9 cellular contexts compared by ENCODE assay signal in the genomic region with DNA sequence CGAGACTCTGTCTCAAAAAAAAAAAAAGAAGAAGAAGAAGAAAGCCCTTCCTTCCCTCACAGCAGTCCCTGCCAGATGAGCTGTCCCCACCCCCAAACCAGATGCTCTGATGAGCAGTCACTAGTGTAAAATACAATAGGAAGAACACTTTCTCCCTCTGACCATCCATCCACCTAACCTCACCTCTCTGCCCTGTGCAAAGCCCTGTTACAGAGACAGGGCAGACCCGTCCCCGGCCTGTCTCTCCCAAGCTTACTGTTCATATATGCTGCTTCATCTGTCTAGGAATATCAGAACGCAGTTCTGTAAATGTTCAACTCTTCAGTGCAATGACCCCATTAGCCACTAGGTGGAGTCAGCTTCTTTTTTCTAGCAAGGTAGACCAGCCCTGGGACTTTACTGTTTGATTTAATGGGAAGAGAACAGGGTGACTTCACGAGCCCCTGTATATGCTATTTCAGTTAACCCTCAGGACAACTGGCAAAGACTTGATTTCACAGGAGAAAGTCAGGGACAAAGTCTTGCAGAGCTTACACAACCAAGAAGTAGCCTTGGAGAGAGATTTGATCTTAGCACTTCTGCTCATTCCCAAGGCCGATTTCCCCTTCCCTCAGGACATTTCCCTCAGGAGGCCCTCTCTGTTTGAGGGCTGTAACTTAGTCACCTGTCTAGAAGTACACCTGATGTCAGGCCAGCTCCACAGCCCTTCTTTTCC. TPM values are rescaled to one million over a fixed set of nuclear protein-coding genes. Genes with fewer than 3 reads are reported as not detected.
DNase-seq lines count a peak whose midpoint lies in the region; ATAC-seq and TF ChIP-seq lines count a peak whose summit lies in the region.
"Had no signal": no experiment of that assay in that cellular context is flagged by ENCODE, and none has a peak within 500 bp of the region (broad histone marks: within the 10 kb centered on the region; RNA-seq: fewer than 3 reads in every experiment).

No MANE protein-coding gene starts in this region.

- no peak overlapping the region for H2AFZ ChIP-seq in Loucy (ENCODE audit: low read length)

- CTCF ChIA-PET in CD8-positive, alpha-beta T cell (lab: Charles Lee) = interaction anchor here (0.6 to 3.7 kb wide), 24 partner anchors 8 to 430 kb away, joined by 3 to 36 read pairs (median 4); a partner anchor contains a TSS

- H3K27me3 Mint-ChIP-seq in CD8-positive, alpha-beta T cell (ENCODE audit: low read depth) = no peaks in the 10 kb centered on the region
- H3K27me3 Mint-ChIP-seq in activated T-helper 2 cell treated with anti-CD3 and anti-CD28 coated beads, Interferon-gamma antibody, Interleukin-2, Interleukin-4, amounts not matched to agents 10 μg/mL and 5 μg/mL and 100 μg/mL, durations not matched to agents 14 hours and 24 hours and 36 hours (ENCODE audit: low read depth) = no peaks in the 10 kb centered on the region
- H3K27me3 Mint-ChIP-seq: activated naive CD4-positive, alpha-beta T cell treated with anti-CD3 and anti-CD28 coated beads, Interleukin-2, amount 50 U/mL, for 24 hours had no signal

- H3K27me3 ChIP-seq in CD8-positive, alpha-beta T cell (ENCODE audit: insufficient read depth, low read length) = no peaks in the 10 kb centered on the region
- no peaks in the 10 kb centered on the region for H3K27me3 ChIP-seq in Loucy (ENCODE audit: insufficient read depth, low read length, poor library complexity, severe bottlenecking)
- no peaks in the 10 kb centered on the region for H3K27me3 ChIP-seq in ovary

- H3K9me3 Mint-ChIP-seq in CD8-positive, alpha-beta T cell = no peaks in the 10 kb centered on the region
- no peaks in the 10 kb centered on the region for H3K9me3 Mint-ChIP-seq in activated T-helper 2 cell treated with anti-CD3 and anti-CD28 coated beads, Interferon-gamma antibody, Interleukin-2, Interleukin-4, amounts not matched to agents 10 μg/mL and 5 μg/mL and 100 μg/mL, durations not matched to agents 14 hours and 24 hours and 36 hours
- H3K9me3 Mint-ChIP-seq: activated naive CD4-positive, alpha-beta T cell treated with anti-CD3 and anti-CD28 coated beads, Interleukin-2, amount 50 U/mL, for 24 hours had no signal

- H3K36me3 Mint-ChIP-seq in CD8-positive, alpha-beta T cell = peaks cover 18% of the 10 kb centered on the region
- H3K36me3 Mint-ChIP-seq in activated T-helper 2 cell treated with anti-CD3 and anti-CD28 coated beads, Interferon-gamma antibody, Interleukin-2, Interleukin-4, amounts not matched to agents 10 μg/mL and 5 μg/mL and 100 μg/mL, durations not matched to agents 14 hours and 24 hours and 36 hours (ENCODE audit: low read depth) = no peaks in the 10 kb centered on the region

- H3K27ac ChIP-seq in CD8-positive, alpha-beta T cell (ENCODE audit: low read depth, low read length) = no peak overlapping the region
- H3K27ac ChIP-seq in ovary = no peak overlapping the region

- peak; percentile 89 for TF ChIP-seq CTCF in CD8-positive, alpha-beta T cell (IDR thresholded peaks at IDR 0.05)
- TF ChIP-seq CTCF in Loucy (conservative IDR thresholded peaks at IDR 0.05; ENCODE audit: low read length) = peak; percentile 68
- TF ChIP-seq CTCF in ovary (IDR thresholded peaks at IDR 0.05) = peak; percentile 83 to 91 (median 88)

- peak; percentile 41 to 74 (median 55) for DNase-seq in CD8-positive, alpha-beta T cell
- DNase-seq in SHP77 (lab: John Stamatoyannopoulos, UW) = peak; percentile 71 to 76
- peak; percentile 45 for DNase-seq in activated T-helper 2 cell treated with anti-CD3 and anti-CD28 coated beads, Interferon-gamma antibody, Interleukin-2, Interleukin-4, amounts not matched to agents 10 μg/mL and 5 μg/mL and 100 μg/mL, durations not matched to agents 14 hours and 24 hours and 36 hours (ENCODE audit: low spot score)
- peak; percentile 70 for DNase-seq in foreskin melanocyte
- DNase-seq in ovary = peak in 4 of 5 donors; percentile 57 to 87 (median 74)
- peak; percentile 78 for DNase-seq in ureter (ENCODE audit: low spot score)

- no peaks in the 10 kb centered on the region for H3F3A ChIP-seq in Loucy (ENCODE audit: low read depth)

- WGBS in ovary, 3 donors = 20% methylated on average over 5 to 6 of the region's 6 CpGs

- H3K36me3 ChIP-seq in CD8-positive, alpha-beta T cell (ENCODE audit: insufficient read depth, low read length) = no peaks in the 10 kb centered on the region
- no peaks in the 10 kb centered on the region for H3K36me3 ChIP-seq in Loucy (ENCODE audit: insufficient read depth, low read length)
- no peaks in the 10 kb centered on the region for H3K36me3 ChIP-seq in ovary

- no peak overlapping the region for H3K4me3 ChIP-seq in CD8-positive, alpha-beta T cell (ENCODE audit: low read depth, low read length)
- H3K4me3 ChIP-seq in Loucy (ENCODE audit: low read length, poor library complexity, severe bottlenecking) (no peak overlapping the region), ovary (no peak overlapping the region)

- H3K9ac ChIP-seq in Loucy (ENCODE audit: low read depth, low read length, poor library complexity, severe bottlenecking) = no peak overlapping the region

- H3K4me1 Mint-ChIP-seq in CD8-positive, alpha-beta T cell (ENCODE audit: low read depth) = peaks cover 8% of the 10 kb centered on the region
- H3K4me1 Mint-ChIP-seq in activated T-helper 2 cell treated with anti-CD3 and anti-CD28 coated beads, Interferon-gamma antibody, Interleukin-2, Interleukin-4, amounts not matched to agents 10 μg/mL and 5 μg/mL and 100 μg/mL, durations not matched to agents 14 hours and 24 hours and 36 hours (ENCODE audit: low read depth) = peaks cover 2% of the 10 kb centered on the region

- H4K20me1 ChIP-seq in Loucy (ENCODE audit: insufficient read depth, low read length, poor library complexity, severe bottlenecking) = no peaks in the 10 kb centered on the region

- H3K4me1 ChIP-seq in CD8-positive, alpha-beta T cell (ENCODE audit: insufficient read depth, low read length) = no peaks in the 10 kb centered on the region
- H3K4me1 ChIP-seq in Loucy (ENCODE audit: insufficient read depth, low read length, poor library complexity, severe bottlenecking) = no peaks in the 10 kb centered on the region
- no peaks in the 10 kb centered on the region for H3K4me1 ChIP-seq in ovary (ENCODE audit: insufficient read depth)

- TF ChIP-seq EP300 in ovary (IDR thresholded peaks at IDR 0.05) = no peak

- H3K4me2 ChIP-seq in Loucy (ENCODE audit: low read depth, low read length, poor library complexity, severe bottlenecking) = no peak overlapping the region

- no peaks in the 10 kb centered on the region for H3K9me2 ChIP-seq in Loucy (replicated peaks; ENCODE audit: low read depth, low read length)

- no peak overlapping the region for H3K27ac Mint-ChIP-seq in CD8-positive, alpha-beta T cell
- H3K27ac Mint-ChIP-seq in activated T-helper 2 cell treated with anti-CD3 and anti-CD28 coated beads, Interferon-gamma antibody, Interleukin-2, Interleukin-4, amounts not matched to agents 10 μg/mL and 5 μg/mL and 100 μg/mL, durations not matched to agents 14 hours and 24 hours and 36 hours = no peak overlapping the region
- H3K27ac Mint-ChIP-seq: activated naive CD4-positive, alpha-beta T cell treated with anti-CD3 and anti-CD28 coated beads, Interleukin-2, amount 50 U/mL, for 24 hours had no signal

- intact Hi-C loops in CD8-positive, alpha-beta T cell (cut with DNase I, micrococcal nuclease) = loop anchor here (1.0 to 2.0 kb wide), 2 partner anchors 39 to 40 kb away; no protein-coding TSS in a partner anchor
- intact Hi-C loops in activated T-helper 2 cell treated with anti-CD3 and anti-CD28 coated beads, Interferon-gamma antibody, Interleukin-2, Interleukin-4, amounts not matched to agents 10 μg/mL and 5 μg/mL and 100 μg/mL, durations not matched to agents 14 hours and 24 hours and 36 hours (cut with micrococcal nuclease) = loop anchor here (5.0 kb wide), 1 partner anchor 40 kb away; no protein-coding TSS in a partner anchor
- intact Hi-C loops in ovary (cut with DNase I) = loop anchor here in 3 of 4 donors (2.0 to 5.0 kb wide), 2 partner anchors 40 to 41 kb away; no protein-coding TSS in a partner anchor

- ATAC-seq in CD8-positive, alpha-beta T cell = peak; percentile 77
- ATAC-seq in GM21367 (IDR thresholded peaks at IDR 0.05; ENCODE audit: unreplicated experiment) = peak; percentile 75

- no peak for TF ChIP-seq POLR2A in ovary (IDR thresholded peaks at IDR 0.05)

- H3K4me3 Mint-ChIP-seq in CD8-positive, alpha-beta T cell = no peak overlapping the region
- no peak overlapping the region for H3K4me3 Mint-ChIP-seq in activated T-helper 2 cell treated with anti-CD3 and anti-CD28 coated beads, Interferon-gamma antibody, Interleukin-2, Interleukin-4, amounts not matched to agents 10 μg/mL and 5 μg/mL and 100 μg/mL, durations not matched to agents 14 hours and 24 hours and 36 hours (ENCODE audit: low read depth)
- H3K4me3 Mint-ChIP-seq: activated naive CD4-positive, alpha-beta T cell treated with anti-CD3 and anti-CD28 coated beads, Interleukin-2, amount 50 U/mL, for 24 hours had no signal

- H3K79me2 ChIP-seq in Loucy (ENCODE audit: insufficient read depth, low read length) = no peaks in the 10 kb centered on the region

- no peaks in the 10 kb centered on the region for H3K9me3 ChIP-seq in CD8-positive, alpha-beta T cell (ENCODE audit: low read length)
- H3K9me3 ChIP-seq in Loucy (ENCODE audit: insufficient read depth, low read depth, low read length) = no peaks in the 10 kb centered on the region
- H3K9me3 ChIP-seq in ovary = no peaks in the 10 kb centered on the region

- POLR2A ChIA-PET in CD8-positive, alpha-beta T cell (lab: Charles Lee) = interaction anchor here (1.3 kb wide), 1 partner anchor 16 kb away, joined by 3 read pairs; no protein-coding TSS in a partner anchor

RNA-seq across cellular contexts. Expression of a gene that starts 14.9 kb away (rescaled TPM):
- 1 to 10 TPM; 2.6 TPM for total RNA-seq in CD8-positive, alpha-beta T cell
- total RNA-seq in activated T-helper 2 cell treated with anti-CD3 and anti-CD28 coated beads, Interferon-gamma antibody, Interleukin-2, Interleukin-4, amounts not matched to agents 10 μg/mL and 5 μg/mL and 100 μg/mL, durations not matched to agents 14 hours and 24 hours and 36 hours = 1.1 and 1.2 TPM in 2 replicates
- total RNA-seq in ovary (10 to 100 TPM; 15.5 to 90.3 (median 39.9) TPM), ureter (6.4 TPM)
- 10 to 100 TPM in 1 of 2 donors, 1 to 10 TPM in 1; 2.7 to 13.1 TPM for polyA plus RNA-seq in ovary

RNA-seq across cellular contexts. Expression of a gene that starts 49.3 kb away (rescaled TPM):
- total RNA-seq in CD8-positive, alpha-beta T cell = 10 to 100 TPM; 11.5 to 14.9 TPM
- 26.1 and 26.3 TPM in 2 replicates for total RNA-seq in activated T-helper 2 cell treated with anti-CD3 and anti-CD28 coated beads, Interferon-gamma antibody, Interleukin-2, Interleukin-4, amounts not matched to agents 10 μg/mL and 5 μg/mL and 100 μg/mL, durations not matched to agents 14 hours and 24 hours and 36 hours
- total RNA-seq in ovary (10 to 100 TPM; 19.2 to 27.7 (median 24.2) TPM), ureter (26.2 TPM)
- 10 to 100 TPM; 15.2 to 24.8 TPM for polyA plus RNA-seq in ovary
